Comparison of ENCODE assay signal across 8 cellular contexts in genomic region chr1:36324322-36324802, GRCh38. TPM values are rescaled to one million over a fixed set of nuclear protein-coding genes. Genes with fewer than 3 reads are reported as not detected.
DNase-seq lines count a peak whose midpoint lies in the region; ATAC-seq, FAIRE-seq and TF ChIP-seq lines count a peak whose summit lies in the region.

No MANE protein-coding gene starts in this region.

- DNase-seq in heart left ventricle = no peak
- no peak for DNase-seq in left cardiac atrium
- DNase-seq in astrocyte (ENCODE audit: low read depth) = no peak
- no peak for DNase-seq in mesendoderm
- DNase-seq in upper lobe of right lung = no peak
- no peak for DNase-seq in NCI-H1092 treated with DMSO at 0.1 percent for 48 hours (lab: John Stamatoyannopoulos, UW)
- no peak for DNase-seq in stimulated activated CD4-positive, alpha-beta T cell treated with anti-CD3 and anti-CD28 coated beads, Interleukin-12 subunit alpha, Interleukin-12 subunit beta, amount 100 ng/mL, for 4 hours

- intact Hi-C loops in heart left ventricle (cut with DNase I) = loop anchor here in 2 of 10 donors (5.0 kb wide), 1 partner anchor 43 kb away; no protein-coding TSS in a partner anchor
- intact Hi-C loops in left cardiac atrium (cut with DNase I) = no loop called here
- intact Hi-C loops in upper lobe of right lung (cut with DNase I) = no loop called here

- H3K4me3 Mint-ChIP-seq in astrocyte (ENCODE audit: unreplicated experiment) = peak overlapping the region; percentile 45

- peaks cover 16% of the 10 kb centered on the region for H3K36me3 Mint-ChIP-seq in astrocyte (ENCODE audit: low read depth, unreplicated experiment)

- peak overlapping the region; percentile 75 for H3K56ac ChIP-seq in mesendoderm (ENCODE audit: low read length)

- H4K5ac ChIP-seq in mesendoderm (ENCODE audit: low read length) = no peak overlapping the region

- peaks cover 29% of the 10 kb centered on the region for H3K4me1 Mint-ChIP-seq in astrocyte (ENCODE audit: low read depth, unreplicated experiment)

- peaks cover 3 to 48% (median 37%) of the 10 kb centered on the region in 12 donors for H3K4me1 ChIP-seq in heart left ventricle
- peaks cover 46% of the 10 kb centered on the region for H3K4me1 ChIP-seq in astrocyte (ENCODE audit: insufficient read depth, low read length)
- H3K4me1 ChIP-seq in mesendoderm (ENCODE audit: control insufficient read depth, low read depth, low read length) = peaks cover 7% of the 10 kb centered on the region
- H3K4me1 ChIP-seq in upper lobe of right lung = peaks cover 38% of the 10 kb centered on the region

- H3K27me3 ChIP-seq in heart left ventricle (no peaks in the 10 kb centered on the region), astrocyte (ENCODE audit: insufficient read depth, low read length) (no peaks in the 10 kb centered on the region), mesendoderm (ENCODE audit: insufficient read depth, low read length, poor library complexity) (no peaks in the 10 kb centered on the region), upper lobe of right lung (no peaks in the 10 kb centered on the region)

- 33 to 40% (median 39%) methylated on average over 10 to 11 of the region's 11 CpGs for WGBS in heart left ventricle, 4 donors
- no CpG with 5 or more reads among the region's 11 CpGs for WGBS in mesendoderm (ENCODE audit: extremely low coverage, insufficient coverage, low lambda C conversion rate)

- H3K27ac Mint-ChIP-seq in astrocyte (ENCODE audit: unreplicated experiment) = no peak overlapping the region

- no peak overlapping the region for H2AK5ac ChIP-seq in mesendoderm (ENCODE audit: low read length)

- no peaks in the 10 kb centered on the region for H3K27me3 Mint-ChIP-seq in astrocyte (ENCODE audit: low read depth, unreplicated experiment)

- H3K79me2 ChIP-seq in astrocyte (ENCODE audit: insufficient read depth, low read length) (peaks cover 23% of the 10 kb centered on the region), mesendoderm (ENCODE audit: control insufficient read depth, insufficient read depth, low read length) (no peaks in the 10 kb centered on the region)

- H3K36me3 ChIP-seq in heart left ventricle (peaks cover 0 to 4% (median 0%) of the 10 kb centered on the region in 9 donors), astrocyte (ENCODE audit: insufficient read depth, low read length) (no peaks in the 10 kb centered on the region), mesendoderm (ENCODE audit: control insufficient read depth, insufficient read depth, low read length) (no peaks in the 10 kb centered on the region), upper lobe of right lung (no peaks in the 10 kb centered on the region)

- no peaks in the 10 kb centered on the region for H3K9me3 Mint-ChIP-seq in astrocyte (ENCODE audit: unreplicated experiment)

- no peak for FAIRE-seq in astrocyte (lab: Jason Lieb, UNC)

- H3K18ac ChIP-seq in mesendoderm (ENCODE audit: low read length) = peak overlapping the region; percentile 46

- H2BK120ac ChIP-seq in mesendoderm (ENCODE audit: low read depth, low read length) = no peak overlapping the region

- H2BK15ac ChIP-seq in mesendoderm (replicated peaks; ENCODE audit: low read depth) = no peak overlapping the region

- H3K4me3 ChIP-seq in heart left ventricle (peak overlapping the region in 11 of 12 donors; percentile 66 to 98 (median 85)), astrocyte (ENCODE audit: insufficient read depth, low read depth, low read length) (no peak overlapping the region), mesendoderm (ENCODE audit: low read length) (no peak overlapping the region), upper lobe of right lung (peak overlapping the region; percentile 78)

- TF ChIP-seq CTCF in heart left ventricle (IDR thresholded peaks at IDR 0.05) = no peak
- TF ChIP-seq CTCF in astrocyte (IDR thresholded peaks at IDR 0.05; ENCODE audit: insufficient read depth, low read depth, low read length) = no peak
- TF ChIP-seq CTCF in upper lobe of right lung (IDR thresholded peaks at IDR 0.05) = no peak

- H3K23ac ChIP-seq in mesendoderm (ENCODE audit: low read length) = no peak overlapping the region

- H3K9ac ChIP-seq in astrocyte (ENCODE audit: low read length) (peak overlapping the region; percentile 65), mesendoderm (ENCODE audit: low read length) (peak overlapping the region; percentile 60)

- H3K4ac ChIP-seq in mesendoderm (ENCODE audit: low read depth, low read length) = no peak overlapping the region

- ATAC-seq in heart left ventricle = no peak
- no peak for ATAC-seq in left cardiac atrium
- no peak for ATAC-seq in upper lobe of right lung
- ATAC-seq in HG03196 (IDR thresholded peaks at IDR 0.05; ENCODE audit: unreplicated experiment) = no peak

- H3K9me3 ChIP-seq in heart left ventricle = no peaks in the 10 kb centered on the region
- no peaks in the 10 kb centered on the region for H3K9me3 ChIP-seq in astrocyte (ENCODE audit: insufficient read depth, low read depth, low read length)
- no peaks in the 10 kb centered on the region for H3K9me3 ChIP-seq in upper lobe of right lung

- H2BK5ac ChIP-seq in mesendoderm (ENCODE audit: low read length) = no peak overlapping the region

- H4K8ac ChIP-seq in mesendoderm (ENCODE audit: low read depth, low read length) = no peak overlapping the region

- H3K27ac ChIP-seq in heart left ventricle = peak overlapping the region in 11 of 12 donors; percentile 78 to 97 (median 93)
- H3K27ac ChIP-seq in astrocyte (ENCODE audit: low read depth, low read length) = peak overlapping the region; percentile 52
- H3K27ac ChIP-seq in mesendoderm (ENCODE audit: low read depth, low read length) = no peak overlapping the region
- peak overlapping the region; percentile 75 for H3K27ac ChIP-seq in upper lobe of right lung

- H3K4me2 ChIP-seq in astrocyte (ENCODE audit: low read length) (peak overlapping the region; percentile 80), mesendoderm (ENCODE audit: low read length) (no peak overlapping the region)

- H3K79me1 ChIP-seq in mesendoderm (ENCODE audit: low read length) = no peaks in the 10 kb centered on the region

- TF ChIP-seq POLR2A in heart left ventricle (IDR thresholded peaks at IDR 0.05) = no peak

- H4K20me1 ChIP-seq in astrocyte (ENCODE audit: insufficient read depth, low read length) = peaks cover 12% of the 10 kb centered on the region

- H2AFZ ChIP-seq in astrocyte (ENCODE audit: low read depth, low read length) = no peak overlapping the region

RNA-seq across cellular contexts. Expression of gene EVA1B, which starts 0.9 kb away (rescaled TPM):
- total RNA-seq in heart left ventricle = 10 to 100 TPM in 6 of 9 donors, 1 to 10 TPM in 3; 5.9 to 42.3 (median 10.8) TPM
- polyA plus RNA-seq in heart left ventricle = 10 to 100 TPM; 13.6 to 21.4 TPM
- 10 to 100 TPM; 15.6 to 16.7 TPM for total RNA-seq in left cardiac atrium
- 57.3 and 63.0 TPM in 2 replicates for total RNA-seq in astrocyte
- 8.1 TPM for polyA plus RNA-seq in mesendoderm (2013, experiment 1 of 2)
- polyA plus RNA-seq in mesendoderm (2013, experiment 2 of 2) = 7.6 TPM
- 27.2 TPM for total RNA-seq in upper lobe of right lung

RNA-seq across cellular contexts. Expression of gene SH3D21, which starts 18.2 kb away (rescaled TPM):
- total RNA-seq in heart left ventricle (1 to 10 TPM in 5 of 9 donors, under 1 TPM in 4; 0.38 to 3.1 (median 1.4) TPM), left cardiac atrium (1 to 10 TPM; 2.5 to 3.0 TPM), astrocyte (13.6 and 16.3 TPM in 2 replicates), upper lobe of right lung (10.2 TPM)
- polyA plus RNA-seq in heart left ventricle = 1 to 10 TPM in 1 of 2 donors, under 1 TPM in 1; 0.72 to 2.2 TPM
- polyA plus RNA-seq in mesendoderm (2013, experiment 1 of 2) = 2.9 TPM
- polyA plus RNA-seq in mesendoderm (2013, experiment 2 of 2) = 3.2 TPM

Comparison
In these comparisons a context has a peak if more than half of its experiments do, and no peak if none do; other contexts are left out.
1. H3K4me3 ChIP-seq: peak in heart left ventricle (11 of 12) and upper lobe of right lung (single experiment); none in astrocyte (single experiment) and mesendoderm (single experiment).